1 cellular context compared by ENCODE assay signal in the genomic region with DNA sequence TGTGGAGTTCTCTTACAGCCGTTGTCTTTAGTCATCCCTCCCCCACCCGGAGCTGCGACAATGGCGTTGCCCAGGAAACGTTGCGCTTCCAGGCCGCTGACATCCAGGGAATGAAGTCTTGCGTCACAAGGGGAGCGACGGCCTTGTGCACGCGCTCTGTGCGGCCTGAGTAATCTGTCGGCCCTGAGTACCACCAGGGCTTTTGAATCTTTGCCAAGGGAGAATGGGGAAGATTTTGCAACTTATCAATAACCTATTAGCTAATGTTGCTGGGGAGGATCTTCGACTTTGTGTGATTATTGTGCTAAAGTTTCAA.
TF ChIP-seq lines count a peak whose summit lies in the region.

A gene (minus strand): TSS at position 62 of the 316 bp plus-strand sequence. CDS start 360 bp downstream, outside the sequence.

TF ChIP-seq in GM23338, 12 proteins besides CTCF, POLR2A, EP300 and RAD21 (continued from another document):
- no peak for TF ChIP-seq EZH2phosphoT487 (IDR thresholded peaks at IDR 0.05; ENCODE audit: unreplicated experiment)
